In the genomic region with DNA sequence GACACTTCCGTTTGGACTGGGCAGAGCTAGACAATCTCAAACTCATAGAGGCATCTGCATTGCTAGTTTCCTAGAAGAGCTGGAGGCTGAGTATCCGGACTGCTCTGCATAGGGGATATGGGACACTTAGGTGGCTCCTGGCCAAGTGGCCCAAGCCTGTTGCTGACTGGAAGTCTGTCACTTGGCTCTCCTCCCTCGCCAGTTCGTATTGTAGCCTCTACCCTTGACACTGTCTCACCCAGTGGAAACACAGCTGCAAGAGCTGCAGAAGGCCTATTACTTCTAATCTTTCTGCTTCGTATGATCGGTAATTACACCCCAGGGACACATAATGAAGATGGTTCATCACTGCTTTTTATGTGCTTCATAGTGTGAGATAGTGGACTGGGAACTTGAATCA, we compare ENCODE assay signal across 18 cellular contexts. TPM values are rescaled to one million over a fixed set of nuclear protein-coding genes. Genes with fewer than 3 reads are reported as not detected.
DNase-seq lines count a peak whose midpoint lies in the region; ATAC-seq and TF ChIP-seq lines count a peak whose summit lies in the region.
"Had no signal": no experiment of that assay in that cellular context is flagged by ENCODE, and none has a peak within 500 bp of the region (broad histone marks: within the 10 kb centered on the region; RNA-seq: fewer than 3 reads in every experiment).

No MANE protein-coding gene starts in this region.

- peaks cover 22% of the 10 kb centered on the region for H3K4me1 Mint-ChIP-seq in osteocyte (ENCODE audit: unreplicated experiment)
- H3K4me1 Mint-ChIP-seq: CD4-positive, CD25-positive, alpha-beta regulatory T cell; IgD-negative memory B cell; stimulated activated memory B cell treated with anti-CD40 and anti-IgM and Interleukin-4, amounts not matched to agents 10 μg/mL and 1 μg/mL and 100 μg/mL, for 72 hours had no signal

- no peaks in the 10 kb centered on the region for H3K36me3 ChIP-seq in transverse colon
- H3K36me3 ChIP-seq in effector memory CD4-positive, alpha-beta T cell (ENCODE audit: control insufficient read depth, insufficient read depth, low read length) = no peaks in the 10 kb centered on the region

- intact Hi-C loops in cardiac septum (cut with DNase I) (no loop called here), transverse colon (cut with DNase I; ENCODE audit: low total_unique reads) (no loop called here)

- no peak for TF ChIP-seq EP300 in transverse colon (IDR thresholded peaks at IDR 0.05; ENCODE audit: low read depth)

- H3K27me3 ChIP-seq in transverse colon = no peaks in the 10 kb centered on the region
- no peaks in the 10 kb centered on the region for H3K27me3 ChIP-seq in effector memory CD4-positive, alpha-beta T cell (replicated peaks; ENCODE audit: control insufficient read depth, insufficient read depth, low read length, poor library complexity, severe bottlenecking)

- no peaks in the 10 kb centered on the region for H3K9me3 ChIP-seq in transverse colon
- H3K9me3 ChIP-seq in effector memory CD4-positive, alpha-beta T cell (ENCODE audit: control insufficient read depth, low read length) = no peaks in the 10 kb centered on the region

- peaks cover 19% of the 10 kb centered on the region for H3K36me3 Mint-ChIP-seq in osteocyte (ENCODE audit: unreplicated experiment)
- H3K36me3 Mint-ChIP-seq: CD4-positive, CD25-positive, alpha-beta regulatory T cell; IgD-negative memory B cell; stimulated activated memory B cell treated with anti-CD40 and anti-IgM and Interleukin-4, amounts not matched to agents 10 μg/mL and 1 μg/mL and 100 μg/mL, for 72 hours had no signal

- TF ChIP-seq POLR2A in transverse colon (IDR thresholded peaks at IDR 0.05) = no peak

- peaks cover 4 to 19% (median 10%) of the 10 kb centered on the region in 4 donors for H3K4me1 ChIP-seq in transverse colon
- no peaks in the 10 kb centered on the region for H3K4me1 ChIP-seq in effector memory CD4-positive, alpha-beta T cell (ENCODE audit: control insufficient read depth, insufficient read depth, low read length, poor library complexity, severe bottlenecking)

- H3K4me3 Mint-ChIP-seq in osteocyte (ENCODE audit: unreplicated experiment) = no peak overlapping the region
- H3K4me3 Mint-ChIP-seq: CD4-positive, CD25-positive, alpha-beta regulatory T cell; IgD-negative memory B cell; stimulated activated memory B cell treated with anti-CD40 and anti-IgM and Interleukin-4, amounts not matched to agents 10 μg/mL and 1 μg/mL and 100 μg/mL, for 72 hours had no signal

- in situ Hi-C loops in transverse colon (cut with MboI; ENCODE audit: low pct_ligation_motif_present in 1 of 4, low pct_unique_long_range_greater_than_20kb in 1 of 4, low sequenced_read_pairs in 3 of 4) = no loop called here

- H3K9me3 Mint-ChIP-seq in osteocyte (ENCODE audit: unreplicated experiment) = peaks cover 2% of the 10 kb centered on the region
- H3K9me3 Mint-ChIP-seq: stimulated activated memory B cell treated with anti-CD40 and anti-IgM and Interleukin-4, amounts not matched to agents 10 μg/mL and 1 μg/mL and 100 μg/mL, for 72 hours had no signal

- H3K27me3 Mint-ChIP-seq in osteocyte (ENCODE audit: unreplicated experiment) = no peaks in the 10 kb centered on the region
- H3K27me3 Mint-ChIP-seq: IgD-negative memory B cell had no signal

- TF ChIP-seq CTCF in osteocyte (IDR thresholded peaks at IDR 0.05) = no peak
- no peak for TF ChIP-seq CTCF in transverse colon (IDR thresholded peaks at IDR 0.05)

- H3K27ac Mint-ChIP-seq in osteocyte (ENCODE audit: unreplicated experiment) = peak overlapping the region; percentile 29
- H3K27ac Mint-ChIP-seq: CD4-positive, CD25-positive, alpha-beta regulatory T cell; IgD-negative memory B cell; stimulated activated memory B cell treated with anti-CD40 and anti-IgM and Interleukin-4, amounts not matched to agents 10 μg/mL and 1 μg/mL and 100 μg/mL, for 72 hours had no signal

- peak overlapping the region; percentile 24 to 46 (median 40) for H3K27ac ChIP-seq in transverse colon
- H3K27ac ChIP-seq in effector memory CD4-positive, alpha-beta T cell (ENCODE audit: insufficient read depth, low read length, poor library complexity, severe bottlenecking) = no peak overlapping the region
- H3K27ac ChIP-seq: 22Rv1 had no signal

- 73 to 100% methylated on average over 1 to 6 of the region's 6 CpGs for WGBS in transverse colon (ENCODE audit: low coverage in 1 of 2), 2 donors

- H3K4me3 ChIP-seq in transverse colon = no peak overlapping the region
- no peak overlapping the region for H3K4me3 ChIP-seq in effector memory CD4-positive, alpha-beta T cell (ENCODE audit: insufficient read depth, low read depth, low read length, poor library complexity, severe bottlenecking)
- H3K4me3 ChIP-seq: GM12878 had no signal

- ATAC-seq in GM18909 (IDR thresholded peaks at IDR 0.05; ENCODE audit: poor library complexity, unreplicated experiment) = no peak
- ATAC-seq: GM12878; stimulated activated memory B cell treated with anti-CD40 and anti-IgM and Interleukin-4, amounts not matched to agents 10 μg/mL and 1 μg/mL and 100 μg/mL, for 72 hours had no signal

- DNase-seq in DMS 273 (lab: John Stamatoyannopoulos, UW; ENCODE audit: unreplicated experiment) (peak; percentile 3), DMS 273 treated with DMSO at 0.1 percent for 48 hours (lab: John Stamatoyannopoulos, UW) (no peak), cardiac septum (ENCODE audit: low spot score) (peak; percentile 84), osteocyte (ENCODE audit: extremely low spot score, unreplicated experiment) (no peak), transverse colon (no peak)
- DNase-seq in activated CD4-positive, alpha-beta T cell treated with anti-CD3 and anti-CD28 coated beads, Interleukin-2, amount 50 U/mL, for 4 hours = no peak
- no peak for DNase-seq in effector memory CD4-positive, alpha-beta T cell
- DNase-seq: activated CD4-positive, alpha-beta T cell treated with anti-CD3 and anti-CD28 coated beads for 48 hours; CD4-positive, CD25-positive, alpha-beta regulatory T cell; EL; midbrain; NCI-H1436 treated with DMSO at 0.1 percent for 48 hours; NCI-H748 treated with DMSO at 0.1 percent for 48 hours had no signal

RNA-seq across cellular contexts. Expression of a gene that starts 34.7 kb away (rescaled TPM):
- total RNA-seq in cardiac septum = 40.3 TPM
- total RNA-seq in osteocyte = 143 and 150 TPM in 2 replicates
- total RNA-seq in transverse colon = 10 to 100 TPM; 42.6 to 83.2 (median 48.0) TPM

RNA-seq across cellular contexts. Expression of a gene that starts 34.7 kb away (rescaled TPM):
- total RNA-seq in cardiac septum = 29.3 TPM
- 82.4 and 83.7 TPM in 2 replicates for total RNA-seq in osteocyte
- total RNA-seq in transverse colon = 10 to 100 TPM; 10.1 to 62.3 (median 16.8) TPM

Comparison
In these comparisons a context has a peak if more than half of its experiments do, and no peak if none do; other contexts are left out.
1. DNase-seq: peak in DMS 273 (single experiment) and cardiac septum (single experiment); none in DMS 273 treated with DMSO at 0.1 percent for 48 hours (single experiment), osteocyte (single experiment), transverse colon (single experiment), activated CD4-positive, alpha-beta T cell treated with anti-CD3 and anti-CD28 coated beads, Interleukin-2, amount 50 U/mL, for 4 hours (0 of 2) and effector memory CD4-positive, alpha-beta T cell (0 of 3).